Comparison of ENCODE assay signal across 9 cellular contexts in genomic region chr4:144611850-144612249, GRCh38. TPM values are rescaled to one million over a fixed set of nuclear protein-coding genes. Genes with fewer than 3 reads are reported as not detected.
A peak's percentile ranks its signal among the peaks of the same experiment; 100 is the strongest.
DNase-seq lines count a peak whose midpoint lies in the region; ATAC-seq, FAIRE-seq and TF ChIP-seq lines count a peak whose summit lies in the region.
"Had no signal": no experiment of that assay in that cellular context is flagged by ENCODE, and none has a peak within 500 bp of the region (broad histone marks: within the 10 kb centered on the region; RNA-seq: fewer than 3 reads in every experiment).

No MANE protein-coding gene starts in this region.

- DNase-seq in Calu3 (peak; percentile 13), NCI-H82 (lab: John Stamatoyannopoulos, UW) (peak; percentile 50), iPS DF 4.7 (ENCODE audit: extremely low read depth, low spot score) (peak; percentile 16), NCI-H187 treated with DMSO at 0.1 percent for 48 hours (lab: John Stamatoyannopoulos, UW) (no peak), NCI-H524 (lab: John Stamatoyannopoulos, UW) (no peak), urothelium cell line (ENCODE audit: low spot score) (no peak)
- no peak for DNase-seq in activated CD4-positive, alpha-beta T cell treated with anti-CD3 and anti-CD28 coated beads, Interleukin-2, amount 50 U/mL, for 1 hour

- no peak overlapping the region for H3K4me3 Mint-ChIP-seq in Calu3 (ENCODE audit: low read depth, unreplicated experiment)

- no peak for TF ChIP-seq CTCF in Calu3 (IDR thresholded peaks at IDR 0.05; ENCODE audit: unreplicated experiment)

- BruUV-seq in Calu3 (replicated peaks; lab: Mats Ljungman, UMichigan): no TSS peak

- no peak for FAIRE-seq in urothelium cell line (lab: Jason Lieb, UNC)

- CTCF ChIA-PET in Calu3 (lab: Charles Lee): no interaction called here

- H3K27me3 Mint-ChIP-seq in Calu3 (ENCODE audit: unreplicated experiment): no peaks in the 10 kb centered on the region

- ATAC-seq in GM19372 (IDR thresholded peaks at IDR 0.05; ENCODE audit: low read depth, unreplicated experiment): peak; percentile 61

- no peak overlapping the region for H3K27ac Mint-ChIP-seq in Calu3 (ENCODE audit: unreplicated experiment)

- no peaks in the 10 kb centered on the region for H3K36me3 Mint-ChIP-seq in Calu3 (ENCODE audit: insufficient read depth, unreplicated experiment)

- intact Hi-C loops in Calu3 (cut with micrococcal nuclease; ENCODE audit: unreplicated experiment): no loop called here

- peaks cover 4% of the 10 kb centered on the region for H3K9me3 Mint-ChIP-seq in Calu3 (ENCODE audit: low read depth, unreplicated experiment)

- no peaks in the 10 kb centered on the region for H3K4me1 Mint-ChIP-seq in Calu3 (ENCODE audit: low read depth, unreplicated experiment)

RNA-seq across cellular contexts. Expression of gene HHIP, which starts 34.1 kb away (rescaled TPM):
- total RNA-seq in Calu3 (2022): 0.61 and 1.6 TPM in 2 replicates
- total RNA-seq: mononuclear cell had no signal

Comparison
In these comparisons a context has a peak if more than half of its experiments do, and no peak if none do; other contexts are left out.
1. DNase-seq: peak in Calu3 (single experiment), NCI-H82 (single experiment) and iPS DF 4.7 (single experiment); none in NCI-H187 treated with DMSO at 0.1 percent for 48 hours (single experiment), NCI-H524 (0 of 2), activated CD4-positive, alpha-beta T cell treated with anti-CD3 and anti-CD28 coated beads, Interleukin-2, amount 50 U/mL, for 1 hour (single experiment) and urothelium cell line (single experiment).